In genomic region chr9:97638666-97639065, GRCh38 we compare ENCODE assay signal across 1 cellular context.
TF ChIP-seq lines count a peak whose summit lies in the region.

No MANE protein-coding gene starts in this region.

TF ChIP-seq in HepG2, 621 proteins besides CTCF, POLR2A, EP300 and RAD21:
- TF ChIP-seq SAP130 (CRISPR knock-in tag; IDR thresholded peaks at IDR 0.05; ENCODE audit: low read depth) (no peak), ZNF24 (IDR thresholded peaks at IDR 0.05) (no peak), MAX (IDR thresholded peaks at IDR 0.05) (no peak), ATF7-NPFF (CRISPR knock-in tag; IDR thresholded peaks at IDR 0.05; ENCODE audit: low read depth) (no peak), ZNF142 (CRISPR knock-in tag; IDR thresholded peaks at IDR 0.05) (no peak), NFIC (IDR thresholded peaks at IDR 0.05; ENCODE audit: low read length) (no peak), FOXM1 (CRISPR knock-in tag; IDR thresholded peaks at IDR 0.05) (no peak), U2AF2 (IDR thresholded peaks at IDR 0.05; ENCODE audit: low read depth, low read length) (no peak), NFKB2 (CRISPR knock-in tag; IDR thresholded peaks at IDR 0.05; ENCODE audit: borderline replicate concordance) (no peak), ZNF883 (CRISPR knock-in tag; IDR thresholded peaks at IDR 0.05; ENCODE audit: not compliant biosample characterization) (no peak)
- TF ChIP-seq, protein P1, sequence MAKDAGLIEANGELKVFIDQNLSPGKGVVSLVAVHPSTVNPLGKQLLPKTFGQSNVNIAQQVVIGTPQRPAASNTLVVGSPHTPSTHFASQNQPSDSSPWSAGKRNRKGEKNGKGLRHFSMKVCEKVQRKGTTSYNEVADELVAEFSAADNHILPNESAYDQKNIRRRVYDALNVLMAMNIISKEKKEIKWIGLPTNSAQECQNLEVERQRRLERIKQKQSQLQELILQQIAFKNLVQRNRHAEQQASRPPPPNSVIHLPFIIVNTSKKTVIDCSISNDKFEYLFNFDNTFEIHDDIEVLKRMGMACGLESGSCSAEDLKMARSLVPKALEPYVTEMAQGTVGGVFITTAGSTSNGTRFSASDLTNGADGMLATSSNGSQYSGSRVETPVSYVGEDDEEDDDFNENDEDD (CRISPR knock-in tag; IDR thresholded peaks at IDR 0.05; ENCODE audit: borderline replicate concordance): no peak
- TF ChIP-seq, protein P2, sequence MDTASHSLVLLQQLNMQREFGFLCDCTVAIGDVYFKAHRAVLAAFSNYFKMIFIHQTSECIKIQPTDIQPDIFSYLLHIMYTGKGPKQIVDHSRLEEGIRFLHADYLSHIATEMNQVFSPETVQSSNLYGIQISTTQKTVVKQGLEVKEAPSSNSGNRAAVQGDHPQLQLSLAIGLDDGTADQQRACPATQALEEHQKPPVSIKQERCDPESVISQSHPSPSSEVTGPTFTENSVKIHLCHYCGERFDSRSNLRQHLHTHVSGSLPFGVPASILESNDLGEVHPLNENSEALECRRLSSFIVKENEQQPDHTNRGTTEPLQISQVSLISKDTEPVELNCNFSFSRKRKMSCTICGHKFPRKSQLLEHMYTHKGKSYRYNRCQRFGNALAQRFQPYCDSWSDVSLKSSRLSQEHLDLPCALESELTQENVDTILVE (CRISPR knock-in tag; IDR thresholded peaks at IDR 0.05): no peak
- TF ChIP-seq, protein P3, sequence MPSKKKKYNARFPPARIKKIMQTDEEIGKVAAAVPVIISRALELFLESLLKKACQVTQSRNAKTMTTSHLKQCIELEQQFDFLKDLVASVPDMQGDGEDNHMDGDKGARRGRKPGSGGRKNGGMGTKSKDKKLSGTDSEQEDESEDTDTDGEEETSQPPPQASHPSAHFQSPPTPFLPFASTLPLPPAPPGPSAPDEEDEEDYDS (CRISPR knock-in tag; IDR thresholded peaks at IDR 0.05): no peak
- TF ChIP-seq, protein P4, sequence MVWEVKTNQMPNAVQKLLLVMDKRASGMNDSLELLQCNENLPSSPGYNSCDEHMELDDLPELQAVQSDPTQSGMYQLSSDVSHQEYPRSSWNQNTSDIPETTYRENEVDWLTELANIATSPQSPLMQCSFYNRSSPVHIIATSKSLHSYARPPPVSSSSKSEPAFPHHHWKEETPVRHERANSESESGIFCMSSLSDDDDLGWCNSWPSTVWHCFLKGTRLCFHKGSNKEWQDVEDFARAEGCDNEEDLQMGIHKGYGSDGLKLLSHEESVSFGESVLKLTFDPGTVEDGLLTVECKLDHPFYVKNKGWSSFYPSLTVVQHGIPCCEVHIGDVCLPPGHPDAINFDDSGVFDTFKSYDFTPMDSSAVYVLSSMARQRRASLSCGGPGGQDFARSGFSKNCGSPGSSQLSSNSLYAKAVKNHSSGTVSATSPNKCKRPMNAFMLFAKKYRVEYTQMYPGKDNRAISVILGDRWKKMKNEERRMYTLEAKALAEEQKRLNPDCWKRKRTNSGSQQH (CRISPR knock-in tag; IDR thresholded peaks at IDR 0.05; ENCODE audit: low read depth): no peak
- TF ChIP-seq, protein P5, sequence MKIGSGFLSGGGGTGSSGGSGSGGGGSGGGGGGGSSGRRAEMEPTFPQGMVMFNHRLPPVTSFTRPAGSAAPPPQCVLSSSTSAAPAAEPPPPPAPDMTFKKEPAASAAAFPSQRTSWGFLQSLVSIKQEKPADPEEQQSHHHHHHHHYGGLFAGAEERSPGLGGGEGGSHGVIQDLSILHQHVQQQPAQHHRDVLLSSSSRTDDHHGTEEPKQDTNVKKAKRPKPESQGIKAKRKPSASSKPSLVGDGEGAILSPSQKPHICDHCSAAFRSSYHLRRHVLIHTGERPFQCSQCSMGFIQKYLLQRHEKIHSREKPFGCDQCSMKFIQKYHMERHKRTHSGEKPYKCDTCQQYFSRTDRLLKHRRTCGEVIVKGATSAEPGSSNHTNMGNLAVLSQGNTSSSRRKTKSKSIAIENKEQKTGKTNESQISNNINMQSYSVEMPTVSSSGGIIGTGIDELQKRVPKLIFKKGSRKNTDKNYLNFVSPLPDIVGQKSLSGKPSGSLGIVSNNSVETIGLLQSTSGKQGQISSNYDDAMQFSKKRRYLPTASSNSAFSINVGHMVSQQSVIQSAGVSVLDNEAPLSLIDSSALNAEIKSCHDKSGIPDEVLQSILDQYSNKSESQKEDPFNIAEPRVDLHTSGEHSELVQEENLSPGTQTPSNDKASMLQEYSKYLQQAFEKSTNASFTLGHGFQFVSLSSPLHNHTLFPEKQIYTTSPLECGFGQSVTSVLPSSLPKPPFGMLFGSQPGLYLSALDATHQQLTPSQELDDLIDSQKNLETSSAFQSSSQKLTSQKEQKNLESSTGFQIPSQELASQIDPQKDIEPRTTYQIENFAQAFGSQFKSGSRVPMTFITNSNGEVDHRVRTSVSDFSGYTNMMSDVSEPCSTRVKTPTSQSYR (CRISPR knock-in tag; IDR thresholded peaks at IDR 0.05; ENCODE audit: borderline replicate concordance): no peak
